Comparison of ENCODE assay signal across 19 cellular contexts in genomic region chr7:11935905-11936304, GRCh38.
A peak's percentile ranks its signal among the peaks of the same experiment; 100 is the strongest.
DNase-seq lines count a peak whose midpoint lies in the region; ATAC-seq, FAIRE-seq and TF ChIP-seq lines count a peak whose summit lies in the region.
"Had no signal": no experiment of that assay in that cellular context is flagged by ENCODE, and none has a peak within 500 bp of the region (broad histone marks: within the 10 kb centered on the region; RNA-seq: fewer than 3 reads in every experiment).

No MANE protein-coding gene starts in this region.

- H3K27ac Mint-ChIP-seq in stimulated activated effector memory CD8-positive, alpha-beta T cell treated with anti-CD3 and anti-CD28 coated beads, Interleukin-12 subunit alpha, Interleukin-12 subunit beta, amount 100 ng/mL, for 72 hours = no peak overlapping the region

- TF ChIP-seq CTCF in HepG2 (CRISPR knock-in tag; IDR thresholded peaks at IDR 0.05) (no peak), right lobe of liver (IDR thresholded peaks at IDR 0.05) (no peak), epithelial cell of esophagus (IDR thresholded peaks at IDR 0.05; ENCODE audit: insufficient read depth, low read depth, low read length, missing control alignments) (no peak)

- no TSS peak for BruUV-seq in HepG2 (replicated peaks; lab: Mats Ljungman, UMichigan)

- no peaks in the 10 kb centered on the region for H4K20me1 ChIP-seq in HepG2 (ENCODE audit: insufficient read depth, low read length)

- no peak for TF ChIP-seq EP300 in HepG2 (IDR thresholded peaks at IDR 0.05; ENCODE audit: low read depth in 2 of 2, low read length in 2 of 2)
- TF ChIP-seq EP300 in HepG2 (CRISPR knock-in tag; IDR thresholded peaks at IDR 0.05; ENCODE audit: borderline replicate concordance) = no peak

- H3K4me1 ChIP-seq in HepG2 (ENCODE audit: insufficient read depth, low read length) (no peaks in the 10 kb centered on the region), right lobe of liver (no peaks in the 10 kb centered on the region)

- intact Hi-C loops in HepG2 (cut with micrococcal nuclease; ENCODE audit: unreplicated experiment) (no loop called here), right lobe of liver (cut with DNase I) (no loop called here)

- H3K4me3 ChIP-seq in HepG2 (replicated peaks in 1 of 3; ENCODE audit: insufficient read depth in 1 of 3, low read depth in 2 of 3, low read length in 3 of 3) (no peak overlapping the region), right lobe of liver (no peak overlapping the region), epithelial cell of esophagus (ENCODE audit: low read length) (no peak overlapping the region), skeletal muscle cell (ENCODE audit: low read depth, low read length) (no peak overlapping the region)

- FAIRE-seq in HepG2 (lab: Jason Lieb, UNC) = no peak
- FAIRE-seq: A204.1, HTR-8/SVneo, RCC 7860 had no signal

- DNase-seq in HepG2 (ENCODE audit: low spot score) (no peak), right lobe of liver (no peak), RKO (ENCODE audit: low spot score) (peak; percentile 2), epithelial cell of esophagus (ENCODE audit: low read depth) (peak; percentile 69), skeletal muscle cell (ENCODE audit: low read depth) (peak; percentile 12), NOMO-1 (lab: John Stamatoyannopoulos, UW; ENCODE audit: unreplicated experiment in 2 of 2) (no peak)
- DNase-seq in activated CD8-positive, alpha-beta memory T cell treated with anti-CD3 and anti-CD28 coated beads, Interleukin-2, amount 50 U/mL, for 48 hours = no peak
- no peak for DNase-seq in stimulated activated effector memory CD8-positive, alpha-beta T cell treated with anti-CD3 and anti-CD28 coated beads, Interleukin-12 subunit alpha, Interleukin-12 subunit beta, amount 100 ng/mL, for 72 hours (ENCODE audit: low spot score in 2 of 2)
- DNase-seq: C1 segment of cervical spinal cord, KBM-7, NCI-H1048, NCI-H1436 treated with DMSO at 0.1 percent for 48 hours, NCI-H2029 treated with DMSO at 0.1 percent for 48 hours, NCI-H510A, NCI-H82, SHP77 treated with DMSO at 0.1 percent for 48 hours had no signal

- H3K9ac ChIP-seq in HepG2 (ENCODE audit: insufficient read depth, low read depth, low read length) = no peak overlapping the region

- H3K36me3 ChIP-seq in HepG2 (replicated peaks in 1 of 2; ENCODE audit: control insufficient read depth in 1 of 2, insufficient read depth in 2 of 2, low read length in 2 of 2) = no peaks in the 10 kb centered on the region
- H3K36me3 ChIP-seq in right lobe of liver = no peaks in the 10 kb centered on the region

- no peaks in the 10 kb centered on the region for H3K4me1 Mint-ChIP-seq in stimulated activated effector memory CD8-positive, alpha-beta T cell treated with anti-CD3 and anti-CD28 coated beads, Interleukin-12 subunit alpha, Interleukin-12 subunit beta, amount 100 ng/mL, for 72 hours

- POLR2A ChIA-PET in HepG2 (lab: Yijun Ruan, JAX) = no interaction called here

- H3K27ac ChIP-seq in HepG2 (ENCODE audit: extremely low read length, insufficient read depth, low read length) = no peak overlapping the region
- no peak overlapping the region for H3K27ac ChIP-seq in right lobe of liver

- no peak for TF ChIP-seq RAD21 in HepG2 (CRISPR knock-in tag; IDR thresholded peaks at IDR 0.05)

- H3K4me2 ChIP-seq in HepG2 (ENCODE audit: low read depth, low read length) = no peak overlapping the region

- in situ Hi-C loops in HepG2 (cut with HindIII; ENCODE audit: extremely low pct_ligation_motif_present, low pct_unique_long_range_greater_than_20kb) = no loop called here

- no peaks in the 10 kb centered on the region for H3K79me2 ChIP-seq in HepG2 (ENCODE audit: insufficient read depth, low read length)

- H3K9me3 ChIP-seq in HepG2 (ENCODE audit: low read length) = peaks cover 39% of the 10 kb centered on the region
- no peaks in the 10 kb centered on the region for H3K9me3 ChIP-seq in right lobe of liver

- H2AFZ ChIP-seq in HepG2 (ENCODE audit: low read length) = no peak overlapping the region

- TF ChIP-seq POLR2A in HepG2 (IDR thresholded peaks at IDR 0.05; ENCODE audit: insufficient read depth in 1 of 2, low read depth in 2 of 2, low read length in 2 of 2) = no peak
- no peak for TF ChIP-seq POLR2A in right lobe of liver (IDR thresholded peaks at IDR 0.05)

- no peaks in the 10 kb centered on the region for H3K36me3 Mint-ChIP-seq in stimulated activated effector memory CD8-positive, alpha-beta T cell treated with anti-CD3 and anti-CD28 coated beads, Interleukin-12 subunit alpha, Interleukin-12 subunit beta, amount 100 ng/mL, for 72 hours

- H3K9me3 Mint-ChIP-seq in stimulated activated effector memory CD8-positive, alpha-beta T cell treated with anti-CD3 and anti-CD28 coated beads, Interleukin-12 subunit alpha, Interleukin-12 subunit beta, amount 100 ng/mL, for 72 hours = no peaks in the 10 kb centered on the region

- H3K4me3 Mint-ChIP-seq in stimulated activated effector memory CD8-positive, alpha-beta T cell treated with anti-CD3 and anti-CD28 coated beads, Interleukin-12 subunit alpha, Interleukin-12 subunit beta, amount 100 ng/mL, for 72 hours = no peak overlapping the region

- H3K27me3 ChIP-seq in HepG2 (ENCODE audit: control insufficient read depth in 1 of 2, insufficient read depth in 2 of 2, low read length in 2 of 2) (no peaks in the 10 kb centered on the region), right lobe of liver (no peaks in the 10 kb centered on the region)

- CTCF ChIA-PET in HepG2 (lab: Yijun Ruan, JAX; ENCODE audit: low intra/inter-chr PET ratio, low total read pairs) = no interaction called here

- ATAC-seq in HepG2 (no peak), right lobe of liver (no peak)
- no peak for ATAC-seq in stimulated activated effector memory CD8-positive, alpha-beta T cell treated with anti-CD3 and anti-CD28 coated beads, Interleukin-12 subunit alpha, Interleukin-12 subunit beta, amount 100 ng/mL, for 72 hours

TF ChIP-seq in HepG2, 621 proteins besides CTCF, POLR2A, EP300 and RAD21:
- peak; percentile 59 for TF ChIP-seq CEBPB (IDR thresholded peaks at IDR 0.05; ENCODE audit: borderline replicate concordance, low read depth, low read length)
- peak; percentile 12; the same call in 1 of the 2 replicates for TF ChIP-seq ATF7 (IDR thresholded peaks at IDR 0.05)
- no peak for TF ChIP-seq ATF7 (CRISPR knock-in tag; IDR thresholded peaks at IDR 0.05)
- TF ChIP-seq MEIS1 (CRISPR knock-in tag; IDR thresholded peaks at IDR 0.05; ENCODE audit: borderline replicate concordance) = no peak
- TF ChIP-seq NFE2 (CRISPR knock-in tag; IDR thresholded peaks at IDR 0.05) = no peak
- no peak for TF ChIP-seq KDM2A (CRISPR knock-in tag; IDR thresholded peaks at IDR 0.05; ENCODE audit: borderline replicate concordance, low read depth)
TF ChIP-seq in HepG2: peak in this region for 2.

Comparison
In these comparisons a context has a peak if more than half of its experiments do, and no peak if none do; other contexts are left out.
1. DNase-seq: peak in RKO (single experiment), epithelial cell of esophagus (single experiment) and skeletal muscle cell (single experiment); none in HepG2 (single experiment), right lobe of liver (0 of 3), activated CD8-positive, alpha-beta memory T cell treated with anti-CD3 and anti-CD28 coated beads, Interleukin-2, amount 50 U/mL, for 48 hours (single experiment), stimulated activated effector memory CD8-positive, alpha-beta T cell treated with anti-CD3 and anti-CD28 coated beads, Interleukin-12 subunit alpha, Interleukin-12 subunit beta, amount 100 ng/mL, for 72 hours (0 of 2) and NOMO-1 (0 of 2).